ENCODE assay signal across 8 cellular contexts in genomic region chr6:109482913-109483743, GRCh38. TPM values are rescaled to one million over a fixed set of nuclear protein-coding genes. Genes with fewer than 3 reads are reported as not detected.
DNase-seq lines count a peak whose midpoint lies in the region; ATAC-seq, FAIRE-seq and TF ChIP-seq lines count a peak whose summit lies in the region.

Gene ZBTB24, minus strand, starts transcription at chr6:109483219. Its CDS starts 1,193 bp downstream, at chr6:109482026.

- H3K4me1 ChIP-seq in astrocyte (ENCODE audit: insufficient read depth, low read length) (peaks cover 12% of the 10 kb centered on the region), aorta (ENCODE audit: control insufficient read depth in 1 of 2, insufficient read depth in 2 of 2, low read length in 2 of 2) (peaks cover 7 to 14% of the 10 kb centered on the region in 2 donors)

- 1 to 2% methylated on average over 37 to 98 of the region's 98 CpGs for WGBS in aorta, 2 donors

- H3K9me3 ChIP-seq in astrocyte (ENCODE audit: insufficient read depth, low read depth, low read length) (no peaks in the 10 kb centered on the region), aorta (ENCODE audit: control insufficient read depth, low read length) (no peaks in the 10 kb centered on the region)

- H3K27me3 ChIP-seq in astrocyte (ENCODE audit: insufficient read depth, low read length) (peaks cover 3% of the 10 kb centered on the region), aorta (ENCODE audit: control insufficient read depth in 1 of 2, insufficient read depth in 2 of 2, low read length in 1 of 2) (no peaks in the 10 kb centered on the region)

- peak within 1 kb of the TSS; percentile 81 for H2AFZ ChIP-seq in astrocyte (ENCODE audit: low read depth, low read length)

- no peak for TF ChIP-seq CTCF in astrocyte (IDR thresholded peaks at IDR 0.05; ENCODE audit: insufficient read depth, low read depth, low read length)

- H3K27me3 Mint-ChIP-seq in astrocyte (ENCODE audit: low read depth, unreplicated experiment): no peaks in the 10 kb centered on the region

- no peak for FAIRE-seq in astrocyte (lab: Jason Lieb, UNC)

- peak within 1 kb of the TSS; percentile 84 for H3K4me2 ChIP-seq in astrocyte (ENCODE audit: low read length)

- H3K4me3 ChIP-seq in astrocyte (ENCODE audit: insufficient read depth, low read depth, low read length): peak within 1 kb of the TSS; percentile 89
- H3K4me3 ChIP-seq in aorta (ENCODE audit: low read length in 2 of 2): peak within 1 kb of the TSS; percentile 91 to 95

- H3K9me3 Mint-ChIP-seq in astrocyte (ENCODE audit: unreplicated experiment): no peaks in the 10 kb centered on the region

- peaks cover 12% of the 10 kb centered on the region for H3K4me1 Mint-ChIP-seq in astrocyte (ENCODE audit: low read depth, unreplicated experiment)

- peaks cover 43% of the 10 kb centered on the region for H3K79me2 ChIP-seq in astrocyte (ENCODE audit: insufficient read depth, low read length)

- intact Hi-C loops in aorta (cut with DNase I): loop anchor here in 1 of 2 donors (1.0 to 2.0 kb wide), 2 partner anchors 26 to 43 kb away; partner anchors contain the start of genes PPIL6 and SMPD2

- peaks cover 14% of the 10 kb centered on the region for H3K36me3 ChIP-seq in astrocyte (ENCODE audit: insufficient read depth, low read length)
- H3K36me3 ChIP-seq in aorta (ENCODE audit: control insufficient read depth in 1 of 2, insufficient read depth in 2 of 2, low read length in 1 of 2): peaks cover 0 to 1% of the 10 kb centered on the region in 2 donors

- H3K27ac ChIP-seq in astrocyte (ENCODE audit: low read depth, low read length): peak within 1 kb of the TSS; percentile 55
- H3K27ac ChIP-seq in aorta (ENCODE audit: low read depth in 1 of 2, low read length in 2 of 2): peak within 1 kb of the TSS in 1 of 2 donors; percentile 2

- DNase-seq in NCI-H2029 (lab: John Stamatoyannopoulos, UW) (peak; percentile 93), T-helper 22 cell (ENCODE audit: low read depth) (peak; percentile 88), astrocyte (ENCODE audit: low read depth) (peak; percentile 72), hepatic stellate cell (ENCODE audit: low spot score) (peak; percentile 88), renal cortical epithelial cell (ENCODE audit: low read depth) (peak; percentile 53), aorta (peak; percentile 95)

- peaks cover 16% of the 10 kb centered on the region for H4K20me1 ChIP-seq in astrocyte (ENCODE audit: insufficient read depth, low read length)

- peak within 1 kb of the TSS; percentile 94 for H3K4me3 Mint-ChIP-seq in astrocyte (ENCODE audit: unreplicated experiment)

- H3K27ac Mint-ChIP-seq in astrocyte (ENCODE audit: unreplicated experiment): no peak within 1 kb of the TSS

- peak; percentile 91 for ATAC-seq in GM18511 (IDR thresholded peaks at IDR 0.05; ENCODE audit: unreplicated experiment)
- ATAC-seq in HG02970 (IDR thresholded peaks at IDR 0.05; ENCODE audit: low FRiP score, unreplicated experiment): peak; percentile 89
- ATAC-seq in aorta (ENCODE audit: low FRiP score): peak; percentile 97

- H3K9ac ChIP-seq in astrocyte (ENCODE audit: low read length): peak within 1 kb of the TSS; percentile 80

- H3K36me3 Mint-ChIP-seq in astrocyte (ENCODE audit: low read depth, unreplicated experiment): peaks cover 2% of the 10 kb centered on the region

RNA-seq across cellular contexts. Expression of gene ZBTB24, which starts in this region (rescaled TPM):
- 8.4 and 9.3 TPM in 2 replicates for total RNA-seq in astrocyte
- 8.0 and 16.1 TPM in 2 replicates for total RNA-seq in renal cortical epithelial cell
- total RNA-seq in aorta: 1 to 10 TPM; 6.8 to 8.3 TPM
- 1 to 10 TPM; 2.0 to 3.1 TPM for polyA plus RNA-seq in aorta
